ENCODE assay signal across 30 cellular contexts in the genomic region with DNA sequence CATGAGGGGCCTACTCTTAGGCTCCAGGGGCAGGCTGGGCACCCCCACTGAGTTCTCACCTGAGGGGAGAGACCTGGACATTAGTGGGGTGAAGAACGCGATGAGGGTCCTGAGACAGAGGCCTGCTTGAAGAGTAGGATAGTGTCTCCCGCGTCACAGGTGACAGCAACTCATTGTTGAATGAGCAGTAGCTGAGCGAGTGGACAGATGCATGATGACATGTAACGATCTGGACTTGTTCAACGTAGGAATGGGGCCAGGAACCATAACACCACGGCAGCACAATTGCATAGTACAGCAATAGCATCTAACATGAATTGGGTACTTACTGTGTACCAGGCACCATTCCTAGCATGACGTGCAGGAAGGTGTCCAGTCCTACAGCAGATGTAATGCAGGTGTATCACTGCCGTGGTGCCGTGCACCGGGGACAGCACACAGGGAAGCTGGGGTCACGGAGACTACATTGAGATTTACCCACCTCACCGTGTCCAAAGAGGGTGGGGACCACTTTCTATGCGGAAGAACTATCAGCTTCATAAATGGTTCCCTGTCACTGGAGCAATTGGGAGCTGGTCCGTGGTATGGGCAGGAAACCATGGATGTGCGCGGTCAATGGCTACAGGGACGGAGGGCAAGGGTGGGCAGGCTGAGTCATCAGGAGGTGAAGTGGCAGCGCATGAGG.
"Had no signal": no experiment of that assay in that cellular context is flagged by ENCODE, and none has a peak within 500 bp of the region (broad histone marks: within the 10 kb centered on the region; RNA-seq: fewer than 3 reads in every experiment).

No MANE protein-coding gene starts in this region.

- H3K9me3 Mint-ChIP-seq: activated T-helper 1 cell treated with anti-CD3 and anti-CD28 coated beads, Interleukin-12 subunit alpha, Interleukin-12 subunit beta, Interleukin-2, Interleukin-4 antibody, amounts not matched to agents 30 ng/mL and 10 ng/mL and 1 ng/mL, durations not matched to agents 14 hours and 24 hours and 36 hours; memory B cell had no signal

- H3K27ac ChIP-seq: adrenal gland, ascending aorta, heart left ventricle, pancreas, psoas muscle, SK-N-MC, stomach, suprapubic skin, tibial nerve, uterus had no signal

- H3K27ac Mint-ChIP-seq: activated CD4-positive, alpha-beta T cell treated with anti-CD3 and anti-CD28 coated beads for 36 hours; activated naive CD4-positive, alpha-beta T cell treated with anti-CD3 and anti-CD28 coated beads for 36 hours; activated naive CD8-positive, alpha-beta T cell treated with anti-CD3 and anti-CD28 coated beads for 36 hours; activated T-helper 1 cell treated with anti-CD3 and anti-CD28 coated beads, Interleukin-12 subunit alpha, Interleukin-12 subunit beta, Interleukin-2, Interleukin-4 antibody, amounts not matched to agents 30 ng/mL and 10 ng/mL and 1 ng/mL, durations not matched to agents 14 hours and 24 hours and 36 hours; brain; immature natural killer cell; memory B cell; nephron; stimulated activated naive B cell treated with anti-CD40 and anti-IgM and Interleukin-4, amounts not matched to agents 10 μg/mL and 1 μg/mL and 100 μg/mL, for 72 hours had no signal

- H3K36me3 Mint-ChIP-seq: activated naive CD8-positive, alpha-beta T cell treated with anti-CD3 and anti-CD28 coated beads for 36 hours; brain; immature natural killer cell; memory B cell had no signal

- H3K27me3 ChIP-seq: adrenal gland, ascending aorta, pancreas, tibial nerve, uterus had no signal

- H3K4me3 Mint-ChIP-seq: activated CD4-positive, alpha-beta T cell treated with anti-CD3 and anti-CD28 coated beads for 36 hours; activated naive CD4-positive, alpha-beta T cell treated with anti-CD3 and anti-CD28 coated beads for 36 hours; activated naive CD8-positive, alpha-beta T cell treated with anti-CD3 and anti-CD28 coated beads for 36 hours; activated T-helper 1 cell treated with anti-CD3 and anti-CD28 coated beads, Interleukin-12 subunit alpha, Interleukin-12 subunit beta, Interleukin-2, Interleukin-4 antibody, amounts not matched to agents 30 ng/mL and 10 ng/mL and 1 ng/mL, durations not matched to agents 14 hours and 24 hours and 36 hours; brain; immature natural killer cell; memory B cell; nephron; stimulated activated naive B cell treated with anti-CD40 and anti-IgM and Interleukin-4, amounts not matched to agents 10 μg/mL and 1 μg/mL and 100 μg/mL, for 72 hours had no signal

- H3K4me1 Mint-ChIP-seq: activated CD4-positive, alpha-beta T cell treated with anti-CD3 and anti-CD28 coated beads for 36 hours; activated naive CD8-positive, alpha-beta T cell treated with anti-CD3 and anti-CD28 coated beads for 36 hours; brain; immature natural killer cell; memory B cell; stimulated activated naive B cell treated with anti-CD40 and anti-IgM and Interleukin-4, amounts not matched to agents 10 μg/mL and 1 μg/mL and 100 μg/mL, for 72 hours had no signal

- H3K9me3 ChIP-seq: adrenal gland, ascending aorta, mucosa of descending colon, pancreas, psoas muscle, suprapubic skin, uterus had no signal

- H3K4me1 ChIP-seq: adrenal gland, ascending aorta, heart left ventricle, pancreas, psoas muscle, stomach, suprapubic skin, tibial nerve, uterus had no signal

- DNase-seq: activated CD4-positive, alpha-beta T cell treated with anti-CD3 and anti-CD28 coated beads for 36 hours; activated CD4-positive, CD25-positive, alpha-beta regulatory T cell; activated CD8-positive, alpha-beta memory T cell treated with anti-CD3 and anti-CD28 coated beads, Interleukin-2, amount 50 U/mL, for 4 hours; activated effector memory CD4-positive, alpha-beta T cell treated with anti-CD3 and anti-CD28 coated beads, Interleukin-2, amount 50 U/mL, for 16 hours; activated naive CD4-positive, alpha-beta T cell treated with anti-CD3 and anti-CD28 coated beads for 36 hours; activated naive CD8-positive, alpha-beta T cell treated with anti-CD3 and anti-CD28 coated beads for 36 hours; activated T-cell treated with anti-CD3 and anti-CD28 coated beads, Interleukin-2, amount 50 U/mL, for 1 hour; dermis blood vessel endothelial cell; effector memory CD4-positive, alpha-beta T cell; erythroblast; heart left ventricle; immature natural killer cell; mucosa of descending colon; pancreas; psoas muscle; stimulated activated CD4-positive, alpha-beta T cell treated with anti-CD3 and anti-CD28 coated beads, Interleukin-15, amount 100 ng/mL, for 24 hours; stimulated activated CD4-positive, alpha-beta T cell treated with anti-CD3 and anti-CD28 coated beads, Interleukin-2, amount 100 ng/mL, for 24 hours; stimulated activated naive B cell treated with anti-CD40 and anti-IgM and Interleukin-4, amounts not matched to agents 10 μg/mL and 1 μg/mL and 100 μg/mL, for 72 hours; stomach; uterus had no signal

- H3K36me3 ChIP-seq: adrenal gland, ascending aorta, heart left ventricle, pancreas, stomach, suprapubic skin, tibial nerve, uterus had no signal

- H3K4me3 ChIP-seq: adrenal gland, ascending aorta, heart left ventricle, mucosa of descending colon, pancreas, psoas muscle, SK-N-MC, smooth muscle cell, stomach, suprapubic skin, tibial nerve, uterus had no signal

- ATAC-seq: activated CD4-positive, alpha-beta T cell treated with anti-CD3 and anti-CD28 coated beads for 36 hours; heart left ventricle; mucosa of descending colon; pancreas; psoas muscle; stimulated activated naive B cell treated with anti-CD40 and anti-IgM and Interleukin-4, amounts not matched to agents 10 μg/mL and 1 μg/mL and 100 μg/mL, for 72 hours had no signal

- H3K4me2 ChIP-seq: smooth muscle cell had no signal
